In genomic region chr2:37318401-37318800, GRCh38 we compare ENCODE assay signal across 8 cellular contexts. TPM values are rescaled to one million over a fixed set of nuclear protein-coding genes. Genes with fewer than 3 reads are reported as not detected.
DNase-seq lines count a peak whose midpoint lies in the region; ATAC-seq, FAIRE-seq and TF ChIP-seq lines count a peak whose summit lies in the region.

No MANE protein-coding gene starts in this region.

- ATAC-seq in A549 (no peak), HG03159 (IDR thresholded peaks at IDR 0.05; ENCODE audit: unreplicated experiment) (peak; percentile 73), T-cell (replicated peaks in 1 of 4) (no peak)

- H3K27me3 Mint-ChIP-seq in T-cell = peaks cover 0 to 2% of the 10 kb centered on the region in 2 donors
- no peaks in the 10 kb centered on the region for H3K27me3 Mint-ChIP-seq in CD8-positive, alpha-beta memory T cell

- no peak overlapping the region for H3K4me3 Mint-ChIP-seq in T-cell
- H3K4me3 Mint-ChIP-seq in CD8-positive, alpha-beta memory T cell = no peak overlapping the region

- H3K4me1 ChIP-seq in A549 (peaks cover 6% of the 10 kb centered on the region), breast epithelium (no peaks in the 10 kb centered on the region)
- peaks cover 20% of the 10 kb centered on the region for H3K4me1 ChIP-seq in CD8-positive, alpha-beta memory T cell (ENCODE audit: insufficient read depth, low read length)

- DNase-seq in A549 (ENCODE audit: low read depth in 1 of 2, low spot score in 1 of 2) (no peak), GM19239 (ENCODE audit: insufficient read length, low spot score) (peak; percentile 10), dedifferentiated amniotic fluid mesenchymal stem cell (ENCODE audit: extremely low spot score) (peak; percentile 89), NCI-H2171 treated with DMSO at 0.1 percent for 48 hours (lab: John Stamatoyannopoulos, UW) (no peak), T-cell (no peak), breast epithelium (ENCODE audit: low spot score in 2 of 2) (no peak)
- DNase-seq in CD8-positive, alpha-beta memory T cell = no peak

- H3K4me1 Mint-ChIP-seq in T-cell = peaks cover 78 to 85% (median 82%) of the 10 kb centered on the region in 3 donors
- H3K4me1 Mint-ChIP-seq in CD8-positive, alpha-beta memory T cell = peaks cover 59 to 82% (median 81%) of the 10 kb centered on the region in 3 donors

- no peaks in the 10 kb centered on the region for H3K9me3 Mint-ChIP-seq in T-cell
- H3K9me3 Mint-ChIP-seq in CD8-positive, alpha-beta memory T cell = no peaks in the 10 kb centered on the region

- WGBS in A549 (ENCODE audit: missing lambda C conversion rate) = 89% methylated on average over 5 of the region's 5 CpGs

- TF ChIP-seq RAD21 in A549 (conservative IDR thresholded peaks at IDR 0.05 in 1 of 2, IDR thresholded peaks at IDR 0.05 in 1 of 2) = no peak

- peak overlapping the region in 1 of 2 donors; percentile 35 for H3K27ac Mint-ChIP-seq in T-cell
- no peak overlapping the region for H3K27ac Mint-ChIP-seq in CD8-positive, alpha-beta memory T cell

- no peaks in the 10 kb centered on the region for H3K36me3 ChIP-seq in CD8-positive, alpha-beta memory T cell (ENCODE audit: insufficient read depth, low read length)
- no peaks in the 10 kb centered on the region for H3K36me3 ChIP-seq in breast epithelium

- H3K27ac ChIP-seq in A549 (no peak overlapping the region), breast epithelium (no peak overlapping the region)
- H3K27ac ChIP-seq in CD8-positive, alpha-beta memory T cell (ENCODE audit: low read depth, low read length) = no peak overlapping the region

- intact Hi-C loops in breast epithelium (cut with DNase I; ENCODE audit: low total_unique reads) = no loop called here

- POLR2A ChIA-PET in A549 (lab: Yijun Ruan, JAX) (no interaction called here), T-cell (lab: Charles Lee) (interaction anchor here in 1 of 2 donors (0.6 kb wide), 1 partner anchor 56 kb away, joined by 4 read pairs; no protein-coding TSS in a partner anchor)
- POLR2A ChIA-PET in CD8-positive, alpha-beta memory T cell (lab: Charles Lee) = interaction anchor here (0.5 kb wide), 1 partner anchor 55 kb away, joined by 5 read pairs; no protein-coding TSS in a partner anchor

- H3K27me3 ChIP-seq in CD8-positive, alpha-beta memory T cell (ENCODE audit: insufficient read depth, low read length, poor library complexity, severe bottlenecking) = no peaks in the 10 kb centered on the region
- no peaks in the 10 kb centered on the region for H3K27me3 ChIP-seq in breast epithelium

- H3K9me3 ChIP-seq in A549 = no peaks in the 10 kb centered on the region
- no peaks in the 10 kb centered on the region for H3K9me3 ChIP-seq in CD8-positive, alpha-beta memory T cell (ENCODE audit: low read length)
- H3K9me3 ChIP-seq in breast epithelium = no peaks in the 10 kb centered on the region

- TF ChIP-seq EP300 in A549 (IDR thresholded peaks at IDR 0.05) = no peak

- TF ChIP-seq CTCF in A549 (IDR thresholded peaks at IDR 0.05) = no peak
- no peak for TF ChIP-seq CTCF in breast epithelium (IDR thresholded peaks at IDR 0.05)

- no peak overlapping the region for H3K4me2 ChIP-seq in A549

- TF ChIP-seq POLR2A in A549 (IDR thresholded peaks at IDR 0.05; ENCODE audit: low read length) = no peak
- TF ChIP-seq POLR2A in breast epithelium (IDR thresholded peaks at IDR 0.05) = no peak

- CTCF ChIA-PET in A549 (lab: Yijun Ruan, JAX) = interaction anchor here (0.5 to 1.4 kb wide), 4 partner anchors 11 to 751 kb away, joined by 3 to 4 read pairs (median 4); no protein-coding TSS in a partner anchor
- CTCF ChIA-PET in T-cell (lab: Charles Lee) = interaction anchor here (0.5 to 0.7 kb wide), 2 partner anchors 941 to 1263 kb away, joined by 3 to 4 read pairs; no protein-coding TSS in a partner anchor
- CTCF ChIA-PET in CD8-positive, alpha-beta memory T cell (lab: Charles Lee) = no interaction called here

- no peak overlapping the region for H3K4me3 ChIP-seq in A549
- no peak overlapping the region for H3K4me3 ChIP-seq in CD8-positive, alpha-beta memory T cell (ENCODE audit: low read length)
- no peak overlapping the region for H3K4me3 ChIP-seq in breast epithelium

- FAIRE-seq in A549 (lab: Jason Lieb, UNC) = peak; percentile 39
- FAIRE-seq in GM19239 (lab: Jason Lieb, UNC) = peak; percentile 91

- peaks cover 19% of the 10 kb centered on the region for H3K36me3 Mint-ChIP-seq in T-cell
- H3K36me3 Mint-ChIP-seq in CD8-positive, alpha-beta memory T cell = peaks cover 0 to 9% (median 2%) of the 10 kb centered on the region in 3 donors

TF ChIP-seq in A549, 52 proteins besides CTCF, POLR2A, EP300 and RAD21:
- TF ChIP-seq KDM1A (IDR thresholded peaks at IDR 0.05; ENCODE audit: low read depth) = no peak

RNA-seq across cellular contexts. Expression of gene PRKD3, which starts 6.2 kb away (rescaled TPM):
- polyA plus RNA-seq in A549 (2011; rRNA removed) = 26.9 and 28.9 TPM in 2 replicates
- polyA plus RNA-seq in A549 (2012; cell fraction: cytosol; rRNA removed) = 5.2 and 6.6 TPM in 2 replicates
- 3.6 and 5.1 TPM in 2 replicates for polyA plus RNA-seq in A549 (2012; cell fraction: nucleus; rRNA removed)
- 16.1 to 18.2 TPM (median 16.6 TPM) in 3 replicates for polyA plus RNA-seq in A549 (2017; fragmentation: RNase III; extraction: RNeasy Plus Mini Kit Qiagen cat#74134 plus additional on column Dnase treatment)
- 19.1 and 22.3 TPM in 2 replicates for polyA minus RNA-seq in A549 (2011; rRNA and poly(A)+ RNA removed)
- 10 to 100 TPM; 30.6 to 45.5 (median 36.9) TPM for total RNA-seq in T-cell
- total RNA-seq in CD8-positive, alpha-beta memory T cell = 10 to 100 TPM; 38.3 to 38.4 TPM
- polyA plus RNA-seq in CD8-positive, alpha-beta memory T cell = 22.9 TPM
- 10 to 100 TPM; 46.5 to 57.4 (median 56.2) TPM for total RNA-seq in breast epithelium

RNA-seq across cellular contexts. Expression of gene QPCT, which starts 26.0 kb away (rescaled TPM):
- polyA plus RNA-seq in A549 (2011; rRNA removed) = 42.7 and 68.7 TPM in 2 replicates
- polyA plus RNA-seq in A549 (2012; cell fraction: cytosol; rRNA removed) = 6.6 and 9.2 TPM in 2 replicates
- polyA plus RNA-seq in A549 (2012; cell fraction: nucleus; rRNA removed) = 6.0 and 7.1 TPM in 2 replicates
- polyA plus RNA-seq in A549 (2017; fragmentation: RNase III; extraction: RNeasy Plus Mini Kit Qiagen cat#74134 plus additional on column Dnase treatment) = 16.6 to 20.0 TPM (median 18.7 TPM) in 3 replicates
- polyA minus RNA-seq in A549 (2011; rRNA and poly(A)+ RNA removed) = 42.8 and 63.3 TPM in 2 replicates
- total RNA-seq in T-cell = 1 to 10 TPM in 3 of 5 donors, not detected in 2; 1.1 to 3.1 (median 1.5) TPM
- total RNA-seq in CD8-positive, alpha-beta memory T cell = 1 to 10 TPM; 3.9 to 4.2 TPM
- 0.26 TPM for polyA plus RNA-seq in CD8-positive, alpha-beta memory T cell
- total RNA-seq in breast epithelium = 10 to 100 TPM in 1 of 3 donors, 1 to 10 TPM in 2; 3.7 to 12.5 (median 5.2) TPM

Comparison
In these comparisons a context has a peak if more than half of its experiments do, and no peak if none do; other contexts are left out.
1. DNase-seq: peak in GM19239 (single experiment) and dedifferentiated amniotic fluid mesenchymal stem cell (single experiment); none in A549 (0 of 2), NCI-H2171 treated with DMSO at 0.1 percent for 48 hours (single experiment), T-cell (0 of 34), CD8-positive, alpha-beta memory T cell (0 of 5) and breast epithelium (0 of 2).